23 cellular contexts compared by ENCODE assay signal in genomic region chr13:103055166-103055565, GRCh38. TPM values are rescaled to one million over a fixed set of nuclear protein-coding genes. Genes with fewer than 3 reads are reported as not detected.
A peak's percentile ranks its signal among the peaks of the same experiment; 100 is the strongest.
DNase-seq lines count a peak whose midpoint lies in the region; FAIRE-seq and TF ChIP-seq lines count a peak whose summit lies in the region.
"Had no signal": no experiment of that assay in that cellular context is flagged by ENCODE, and none has a peak within 500 bp of the region (broad histone marks: within the 10 kb centered on the region; RNA-seq: fewer than 3 reads in every experiment).

No MANE protein-coding gene starts in this region.

- no peak overlapping the region for H2BK120ac ChIP-seq in H1 (replicated peaks; ENCODE audit: low read depth, low read length)

- DNase-seq in H1 (ENCODE audit: low read depth in 1 of 2, low spot score in 2 of 2): no peak
- no peak for DNase-seq in D341Med (ENCODE audit: low spot score)
- DNase-seq in AG08396 (ENCODE audit: low spot score): no peak
- DNase-seq in lower leg skin (ENCODE audit: low spot score in 2 of 2): no peak
- DNase-seq: 8988T; ACHN; Caco-2; CD4-positive, CD25-positive, alpha-beta regulatory T cell; CD8-positive, alpha-beta T cell; DMS 273 treated with DMSO at 0.1 percent for 48 hours; DMS79 treated with DMSO at 0.1 percent for 48 hours; GM23248; H9 had no signal

- intact Hi-C loops in lower leg skin (cut with DNase I; ENCODE audit: low total_unique reads): loop anchor here (10.0 kb wide), 1 partner anchor 100 kb away; no protein-coding TSS in a partner anchor

- TF ChIP-seq POLR2A in H1 (IDR thresholded peaks at IDR 0.05; ENCODE audit: control extremely low read depth in 1 of 2, low read depth in 2 of 2, low read length in 2 of 2) (no peak), lower leg skin (IDR thresholded peaks at IDR 0.05) (no peak)

- FAIRE-seq in H1 (lab: Jason Lieb, UNC): no peak
- FAIRE-seq: A549, D721Med, G401.6, GM12892, GM19239 had no signal

- H3K27ac ChIP-seq in DOHH2 (ENCODE audit: low read depth, low read length) (peak overlapping the region; percentile 55), OCI-LY1 (ENCODE audit: low read depth, low read length, poor library complexity, severe bottlenecking) (peak overlapping the region; percentile 7), H1 (ENCODE audit: low read depth, low read length) (no peak overlapping the region)
- H3K27ac ChIP-seq: A549, C4-2B, GM23248 had no signal

- H3K9ac ChIP-seq in OCI-LY1 (ENCODE audit: low read length) (no peak overlapping the region), H1 (replicated peaks in 1 of 4; ENCODE audit: extremely low read depth in 1 of 4, low read depth in 3 of 4, low read length in 3 of 4) (no peak overlapping the region)
- H3K9ac ChIP-seq: GM23248 had no signal

- H3K4me2 ChIP-seq in DOHH2 (ENCODE audit: low read length) (peak overlapping the region; percentile 21), OCI-LY1 (ENCODE audit: low read length) (no peak overlapping the region), H1 (ENCODE audit: insufficient read depth in 1 of 2, low read depth in 2 of 2, low read length in 2 of 2) (no peak overlapping the region)
- H3K4me2 ChIP-seq: A549 had no signal

- H4K20me1 ChIP-seq in DOHH2 (ENCODE audit: control insufficient read depth, insufficient read depth, low read depth, low read length) (no peaks in the 10 kb centered on the region), OCI-LY1 (ENCODE audit: insufficient read depth, low read length) (no peaks in the 10 kb centered on the region), H1 (replicated peaks in 1 of 2; ENCODE audit: control insufficient read depth in 1 of 2, insufficient read depth in 2 of 2, low read length in 2 of 2) (no peaks in the 10 kb centered on the region)

- H2BK20ac ChIP-seq in H1 (ENCODE audit: low read length): no peak overlapping the region

- no peak overlapping the region for H4K5ac ChIP-seq in H1 (ENCODE audit: insufficient read length, low read depth, low read length)

- H3K4me1 ChIP-seq in DOHH2 (ENCODE audit: control insufficient read depth, low read length) (peaks cover 23% of the 10 kb centered on the region), OCI-LY1 (ENCODE audit: insufficient read depth, low read length, severe bottlenecking) (no peaks in the 10 kb centered on the region), H1 (replicated peaks in 1 of 4; ENCODE audit: control insufficient read depth in 3 of 4, insufficient read depth in 4 of 4, low read length in 3 of 4) (no peaks in the 10 kb centered on the region)
- H3K4me1 ChIP-seq: A549, Caco-2 had no signal

- H3K23ac ChIP-seq in H1 (ENCODE audit: insufficient read length): no peak overlapping the region

- H3K4me3 ChIP-seq in DOHH2 (ENCODE audit: low read length) (peak overlapping the region; percentile 39), OCI-LY1 (ENCODE audit: low read depth, low read length, poor library complexity, severe bottlenecking) (no peak overlapping the region), H1 (ENCODE audit: extremely low read depth in 1 of 4, insufficient read depth in 2 of 4, low read depth in 3 of 4, low read length in 4 of 4) (no peak overlapping the region), lower leg skin (ENCODE audit: low read depth, poor library complexity, severe bottlenecking) (no peak overlapping the region)
- H3K4me3 ChIP-seq: A549, GM23248 had no signal

- H2AFZ ChIP-seq in OCI-LY1 (ENCODE audit: low read length): no peak overlapping the region
- 0 out of 2 replicates have a peak overlapping the region, but pooled peaks have one; percentile 7 for H2AFZ ChIP-seq in H1 (ENCODE audit: low read length)
- H2AFZ ChIP-seq: GM23248 had no signal

- H3K23me2 ChIP-seq in H1 (ENCODE audit: low read depth, low read length): no peaks in the 10 kb centered on the region

- no peak overlapping the region for H3K56ac ChIP-seq in H1 (replicated peaks; ENCODE audit: insufficient read length, low read depth, low read length)

- H2BK12ac ChIP-seq in H1 (ENCODE audit: low read depth, low read length): no peak overlapping the region

- POLR2A ChIA-PET in H1 (lab: Charles Lee; ENCODE audit: partially characterized antibody): no interaction called here

- no peak overlapping the region for H2AK5ac ChIP-seq in H1 (ENCODE audit: low read depth, low read length)

- H3K79me1 ChIP-seq in H1 (ENCODE audit: low read depth, low read length): no peaks in the 10 kb centered on the region

- H3K18ac ChIP-seq in H1 (ENCODE audit: extremely low read depth, low read length): no peak overlapping the region

- no peak overlapping the region for H4K8ac ChIP-seq in H1 (ENCODE audit: extremely low read depth, insufficient read depth, low read length)

- WGBS in H1 (ENCODE audit: extremely low coverage in 1 of 2, insufficient coverage in 1 of 2, insufficient read length in 1 of 2, insufficient replicate concordance in 2 of 2, low coverage in 1 of 2, low lambda C conversion rate in 2 of 2, missing lambda C conversion rate in 1 of 2), 2 experiments: 92% methylated on average over 2 of the region's 2 CpGs; no CpG with 5 or more reads in 1 of the 2 experiments
- 58 to 69% methylated on average over 2 of the region's 2 CpGs for WGBS in lower leg skin, 2 donors

- H3F3A ChIP-seq in DOHH2 (ENCODE audit: control insufficient read depth, insufficient read depth) (peaks cover 2% of the 10 kb centered on the region; the same call in 1 of the 2 replicates), OCI-LY1 (ENCODE audit: insufficient read depth, low read length) (no peaks in the 10 kb centered on the region)

- TF ChIP-seq CTCF in DOHH2 (IDR thresholded peaks at IDR 0.05; ENCODE audit: low read depth, low read length, poor library complexity, severe bottlenecking) (no peak), OCI-LY1 (IDR thresholded peaks at IDR 0.05; ENCODE audit: low read length) (no peak), H1 (IDR thresholded peaks at IDR 0.05; ENCODE audit: control extremely low read depth in 1 of 3, insufficient read depth in 1 of 3, low read depth in 1 of 3, low read length in 3 of 3) (no peak), lower leg skin (IDR thresholded peaks at IDR 0.05) (no peak)

- no peak overlapping the region for H3K14ac ChIP-seq in H1 (ENCODE audit: insufficient read length)

- H3K27me3 ChIP-seq in DOHH2 (ENCODE audit: control insufficient read depth, low read length): no peaks in the 10 kb centered on the region
- H3K27me3 ChIP-seq in OCI-LY1 (ENCODE audit: insufficient read depth, low read length): no peaks in the 10 kb centered on the region
- no peaks in the 10 kb centered on the region for H3K27me3 ChIP-seq in H1 (replicated peaks in 1 of 4; ENCODE audit: control insufficient read depth in 3 of 4, extremely low read depth in 1 of 4, insufficient read depth in 3 of 4, low read length in 3 of 4)

- no peak for TF ChIP-seq RAD21 in H1 (IDR thresholded peaks at IDR 0.05 in 1 of 2, conservative IDR thresholded peaks at IDR 0.05 in 1 of 2; ENCODE audit: low read depth in 2 of 2, low read length in 2 of 2)

- no peak overlapping the region for H2BK15ac ChIP-seq in H1 (ENCODE audit: low read length)

- TF ChIP-seq EP300 in H1 (IDR thresholded peaks at IDR 0.05; ENCODE audit: borderline replicate concordance in 1 of 2, low read depth in 2 of 2, low read length in 2 of 2): no peak

- H3K9me2 ChIP-seq in DOHH2 (replicated peaks; ENCODE audit: control insufficient read depth, low read length) (no peaks in the 10 kb centered on the region), OCI-LY1 (ENCODE audit: low read depth, low read length) (no peaks in the 10 kb centered on the region)

- H3K79me2 ChIP-seq in DOHH2 (ENCODE audit: control insufficient read depth, low read length) (no peaks in the 10 kb centered on the region), OCI-LY1 (ENCODE audit: insufficient read depth, low read length) (no peaks in the 10 kb centered on the region), H1 (ENCODE audit: control insufficient read depth in 1 of 2, insufficient read depth in 2 of 2, low read length in 2 of 2) (no peaks in the 10 kb centered on the region)

- CTCF ChIA-PET in H1 (lab: Charles Lee; ENCODE audit: partially characterized antibody): no interaction called here

- peaks cover 20% of the 10 kb centered on the region for H3K36me3 ChIP-seq in DOHH2 (ENCODE audit: control insufficient read depth, low read length)
- H3K36me3 ChIP-seq in OCI-LY1 (ENCODE audit: insufficient read depth, low read length): no peaks in the 10 kb centered on the region
- no peaks in the 10 kb centered on the region for H3K36me3 ChIP-seq in H1 (ENCODE audit: control insufficient read depth in 2 of 4, insufficient read depth in 4 of 4, low read length in 3 of 4)

- H4K91ac ChIP-seq in H1 (replicated peaks; ENCODE audit: insufficient read length, low read length): no peak overlapping the region

- no peak overlapping the region for H3K4ac ChIP-seq in H1 (replicated peaks; ENCODE audit: insufficient read length, low read depth, low read length)

- no peak overlapping the region for H2BK5ac ChIP-seq in H1 (ENCODE audit: low read depth, low read length)

- peaks cover 61% of the 10 kb centered on the region for H3K9me3 ChIP-seq in DOHH2 (ENCODE audit: control insufficient read depth, insufficient read depth, low read length)
- peaks cover 35% of the 10 kb centered on the region for H3K9me3 ChIP-seq in OCI-LY1 (ENCODE audit: low read length)
- no peaks in the 10 kb centered on the region for H3K9me3 ChIP-seq in H1 (ENCODE audit: insufficient read depth in 2 of 2, low read depth in 1 of 2, low read length in 1 of 2)
- H3K9me3 ChIP-seq: A549, Caco-2 had no signal

TF ChIP-seq in H1, 55 proteins besides CTCF, POLR2A, EP300 and RAD21 (continues in another document):
- TF ChIP-seq RFX5 (IDR thresholded peaks at IDR 0.05; ENCODE audit: borderline replicate concordance, low read depth, low read length): no peak
- no peak for TF ChIP-seq HDAC2 (IDR thresholded peaks at IDR 0.05; ENCODE audit: borderline replicate concordance in 1 of 2, low read depth in 2 of 2, low read length in 2 of 2)
- TF ChIP-seq TEAD4 (IDR thresholded peaks at IDR 0.05; ENCODE audit: low read depth, low read length): no peak
- no peak for TF ChIP-seq TBP (IDR thresholded peaks at IDR 0.05; ENCODE audit: low read depth, low read length)
- no peak for TF ChIP-seq ZNF274 (IDR thresholded peaks at IDR 0.05; ENCODE audit: borderline replicate concordance, extremely low read depth, low read length)
- TF ChIP-seq CTBP2 (IDR thresholded peaks at IDR 0.05; ENCODE audit: borderline replicate concordance, insufficient read depth, insufficient read length, low read length): no peak
- no peak for TF ChIP-seq YY1 (IDR thresholded peaks at IDR 0.05; ENCODE audit: low read depth, low read length)

RNA-seq across cellular contexts. Expression of gene SLC10A2, which starts 11.1 kb away (rescaled TPM):
- total RNA-seq in H1 (2021; fragmentation: NEBNext Ultra II Directional; extraction: Animal tissue kit (Norgen Biotek cat#: 25700)): not detected in 2 replicates
- not detected in 2 replicates for polyA plus RNA-seq in H1 (2011; rRNA removed)
- polyA plus RNA-seq in H1 (2011; cell fraction: cytosol; rRNA removed): not detected
- polyA plus RNA-seq in H1 (2011; cell fraction: nucleus; rRNA removed): not detected
- not detected in 4 replicates for polyA plus RNA-seq in H1 (2012, experiment 1 of 2)
- polyA plus RNA-seq in H1 (2012, experiment 2 of 2): not detected
- not detected for polyA plus RNA-seq in H1 (2013, experiment 1 of 2)
- not detected for polyA plus RNA-seq in H1 (2013, experiment 2 of 2)
- polyA minus RNA-seq in H1 (2011; rRNA and poly(A)+ RNA removed): not detected in 2 replicates
- not detected for polyA minus RNA-seq in H1 (2011; cell fraction: cytosol; rRNA and poly(A)+ RNA removed)
- not detected for polyA minus RNA-seq in H1 (2011; cell fraction: nucleus; rRNA and poly(A)+ RNA removed)
- total RNA-seq in lower leg skin: under 1 TPM in 1 of 4 donors, not detected in 3; 0.13 TPM
- total RNA-seq: Caco-2; CD4-positive, CD25-positive, alpha-beta regulatory T cell; CD8-positive, alpha-beta T cell; GM23248; H4; H9 had no signal
- polyA plus RNA-seq: A549; BJ; CD4-positive, CD25-positive, alpha-beta regulatory T cell; GM23248 had no signal
